ENCODE assay signal across 20 cellular contexts in the genomic region with DNA sequence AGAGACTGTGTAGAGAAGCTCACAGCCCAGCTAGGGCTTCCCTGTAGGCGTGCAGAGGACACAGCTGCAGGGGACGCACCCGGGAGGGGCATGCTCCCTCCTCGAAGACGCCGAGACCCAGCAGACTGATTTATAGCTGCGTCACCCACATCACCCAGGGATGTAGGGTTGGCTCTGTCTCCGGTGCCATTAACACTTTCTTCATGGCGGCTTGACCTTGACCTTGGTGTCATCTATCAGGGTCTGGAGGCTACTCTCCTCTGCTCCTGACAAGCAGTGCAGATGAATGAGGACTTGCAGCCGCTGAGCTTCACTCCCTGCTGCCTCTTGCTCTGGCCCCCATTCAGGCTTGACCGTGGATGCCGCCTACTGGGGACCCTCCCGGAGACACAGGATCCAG.
"Had no signal": no experiment of that assay in that cellular context is flagged by ENCODE, and none has a peak within 500 bp of the region (broad histone marks: within the 10 kb centered on the region; RNA-seq: fewer than 3 reads in every experiment).

No MANE protein-coding gene starts in this region.

- H3K27ac ChIP-seq: esophagus squamous epithelium, gastroesophageal sphincter, neutrophil, thyroid gland, uterus had no signal

- H3K4me1 Mint-ChIP-seq: naive B cell, nephron had no signal

- FAIRE-seq: colon, keratinocyte, small intestine had no signal

- H3K27me3 ChIP-seq: neutrophil, thyroid gland, uterus had no signal

- ATAC-seq: gastroesophageal sphincter, left cardiac atrium, left ventricle myocardium superior had no signal

- H3K4me3 ChIP-seq: esophagus squamous epithelium, gastroesophageal sphincter, lung, thyroid gland, uterus had no signal

- H3K36me3 ChIP-seq: esophagus squamous epithelium, gastroesophageal sphincter, neutrophil, thyroid gland, uterus had no signal

- H3K27me3 Mint-ChIP-seq: dendritic cell treated with granulocyte-macrophage colony-stimulating factor and Interleukin-4, amounts not matched to agents 40 ng/mL and 50 ng/mL, for 4 days; naive B cell had no signal

- H3K4me3 Mint-ChIP-seq: dendritic cell treated with granulocyte-macrophage colony-stimulating factor and Interleukin-4, amounts not matched to agents 40 ng/mL and 50 ng/mL, for 4 days; nephron; type B pancreatic cell had no signal

- H3K9me3 ChIP-seq: neutrophil, thyroid gland, uterus had no signal

- H3K4me1 ChIP-seq: esophagus squamous epithelium, gastroesophageal sphincter, thyroid gland, uterus had no signal

- H3K36me3 Mint-ChIP-seq: naive B cell, type B pancreatic cell had no signal

- DNase-seq: esophagus squamous epithelium; foreskin fibroblast; glutamatergic neuron; left cardiac atrium; left ventricle myocardium superior; mesenchymal stem cell; naive B cell; small intestine; stimulated activated CD4-positive, alpha-beta T cell treated with anti-CD3 and anti-CD28 coated beads, Interleukin-2, amount 100 ng/mL, for 48 hours; stimulated activated naive CD4-positive, alpha-beta T cell treated with Interleukin-2 at 50 U/mL for 16 hours; thyroid gland; uterus had no signal

- H3K27ac Mint-ChIP-seq: dendritic cell treated with granulocyte-macrophage colony-stimulating factor and Interleukin-4, amounts not matched to agents 40 ng/mL and 50 ng/mL, for 4 days; naive B cell; nephron; type B pancreatic cell had no signal

- H3K9me3 Mint-ChIP-seq: type B pancreatic cell had no signal
